Comparison of ENCODE assay signal across 32 cellular contexts in genomic region chr6:48869595-48869994, GRCh38.
DNase-seq lines count a peak whose midpoint lies in the region; ATAC-seq, FAIRE-seq and TF ChIP-seq lines count a peak whose summit lies in the region.
"Had no signal": no experiment of that assay in that cellular context is flagged by ENCODE, and none has a peak within 500 bp of the region (broad histone marks: within the 10 kb centered on the region; RNA-seq: fewer than 3 reads in every experiment).

No MANE protein-coding gene starts in this region.

- CTCF ChIA-PET in HepG2 (lab: Yijun Ruan, JAX; ENCODE audit: low intra/inter-chr PET ratio, low total read pairs): no interaction called here
- CTCF ChIA-PET in PC-3 (lab: Charles Lee): interaction anchor here (1.0 kb wide), 1 partner anchor 43 kb away, joined by 3 read pairs; no protein-coding TSS in a partner anchor

- peaks cover 3% of the 10 kb centered on the region for H3F3A ChIP-seq in PC-3 (ENCODE audit: low read length, unreplicated experiment)

- H3K9me3 ChIP-seq in HepG2 (ENCODE audit: low read length): no peaks in the 10 kb centered on the region
- no peaks in the 10 kb centered on the region for H3K9me3 ChIP-seq in right lobe of liver
- H3K9me3 ChIP-seq in PC-3 (ENCODE audit: low read length): no peaks in the 10 kb centered on the region
- H3K9me3 ChIP-seq: A549, BE2C, BLaER1, Caco-2 had no signal

- TF ChIP-seq EP300 in HepG2 (IDR thresholded peaks at IDR 0.05; ENCODE audit: low read depth in 2 of 2, low read length in 2 of 2) (no peak), HepG2 (CRISPR knock-in tag; IDR thresholded peaks at IDR 0.05; ENCODE audit: borderline replicate concordance) (no peak)

- H3K4me3 ChIP-seq in HepG2 (replicated peaks in 1 of 3; ENCODE audit: insufficient read depth in 1 of 3, low read depth in 2 of 3, low read length in 3 of 3) (no peak overlapping the region), right lobe of liver (no peak overlapping the region), PC-3 (ENCODE audit: low read length) (no peak overlapping the region), bronchial epithelial cell (ENCODE audit: low read depth, low read length) (no peak overlapping the region)
- H3K4me3 ChIP-seq: A549; BLaER1; BLaER1 treated with 17β-estradiol and CSF1 and Interleukin-3, amounts not matched to agents 10 nM and 100 nM had no signal

- 0% methylated on average over 1 of the region's 1 CpG for WGBS in HepG2 (ENCODE audit: low lambda C conversion rate)
- WGBS in right lobe of liver (ENCODE audit: insufficient coverage, low coverage, low lambda C conversion rate, missing lambda C conversion rate): 56% methylated on average over 1 of the region's 1 CpG

- H3K27me3 ChIP-seq in HepG2 (ENCODE audit: control insufficient read depth in 1 of 2, insufficient read depth in 2 of 2, low read length in 2 of 2) (peaks cover 0 to 4% of the 10 kb centered on the region in 2 experiments; a peak in 1 of 5 replicates), right lobe of liver (no peaks in the 10 kb centered on the region), PC-3 (ENCODE audit: low read length) (no peaks in the 10 kb centered on the region), bronchial epithelial cell (ENCODE audit: control insufficient read depth, insufficient read depth, low read length) (no peaks in the 10 kb centered on the region)
- H3K27me3 ChIP-seq: BE2C; BLaER1; BLaER1 treated with 17β-estradiol and CSF1 and Interleukin-3, amounts not matched to agents 10 nM and 100 nM had no signal

- DNase-seq in HepG2 (ENCODE audit: low spot score) (no peak), right lobe of liver (no peak), PC-3 (peak; percentile 51), bronchial epithelial cell (ENCODE audit: low read depth) (peak; percentile 10), NCI-H146 treated with DMSO at 0.1 percent for 48 hours (lab: John Stamatoyannopoulos, UW; ENCODE audit: unreplicated experiment) (no peak), OCI-M1 (lab: John Stamatoyannopoulos, UW) (no peak)
- DNase-seq: 8988T; ACHN; AML-193; BE2C; C1 segment of cervical spinal cord; Caco-2; Calu3; CD4-positive, alpha-beta memory T cell; CD4-positive, alpha-beta T cell; CD4-positive, CD25-positive, alpha-beta regulatory T cell; CD8-positive, alpha-beta memory T cell; CD8-positive, alpha-beta T cell; COR-L47; DMS 273 treated with DMSO at 0.1 percent for 48 hours; DMS153; DMS53; DMS79; DMS79 treated with DMSO at 0.1 percent for 48 hours; DND-41; EL had no signal

- no peak for TF ChIP-seq RAD21 in HepG2 (CRISPR knock-in tag; IDR thresholded peaks at IDR 0.05)

- H3K27ac ChIP-seq in HepG2 (ENCODE audit: extremely low read length, insufficient read depth, low read length): no peak overlapping the region
- no peak overlapping the region for H3K27ac ChIP-seq in right lobe of liver
- peak overlapping the region; percentile 73 for H3K27ac ChIP-seq in PC-3 (ENCODE audit: low read length)
- H3K27ac ChIP-seq: 22Rv1; A549; BLaER1; BLaER1 treated with 17β-estradiol and CSF1 and Interleukin-3, amounts not matched to agents 10 nM and 100 nM; C4-2B had no signal

- BruUV-seq in HepG2 (replicated peaks; lab: Mats Ljungman, UMichigan) (no TSS peak), PC-3 (replicated peaks; lab: Mats Ljungman, UMichigan) (no TSS peak)

- TF ChIP-seq CTCF in HepG2 (CRISPR knock-in tag; IDR thresholded peaks at IDR 0.05) (no peak), right lobe of liver (IDR thresholded peaks at IDR 0.05) (no peak), PC-3 (conservative IDR thresholded peaks at IDR 0.05; ENCODE audit: low read depth, low read length) (no peak), bronchial epithelial cell (IDR thresholded peaks at IDR 0.05; ENCODE audit: insufficient read depth, low read length, severe bottlenecking) (no peak)

- no peaks in the 10 kb centered on the region for H3K36me3 ChIP-seq in HepG2 (replicated peaks in 1 of 2; ENCODE audit: control insufficient read depth in 1 of 2, insufficient read depth in 2 of 2, low read length in 2 of 2)
- H3K36me3 ChIP-seq in right lobe of liver: no peaks in the 10 kb centered on the region
- no peaks in the 10 kb centered on the region for H3K36me3 ChIP-seq in PC-3 (ENCODE audit: low read depth, low read length)
- H3K36me3 ChIP-seq in bronchial epithelial cell (ENCODE audit: control insufficient read depth, insufficient read depth, low read length): no peaks in the 10 kb centered on the region
- H3K36me3 ChIP-seq: BE2C; BLaER1; BLaER1 treated with 17β-estradiol and CSF1 and Interleukin-3, amounts not matched to agents 10 nM and 100 nM had no signal

- H3K9me2 ChIP-seq in PC-3 (replicated peaks; ENCODE audit: low read length): no peaks in the 10 kb centered on the region

- H3K4me2 ChIP-seq in HepG2 (ENCODE audit: low read depth, low read length): no peak overlapping the region
- peak overlapping the region; percentile 26 for H3K4me2 ChIP-seq in PC-3 (ENCODE audit: low read length)
- H3K4me2 ChIP-seq: A549; BLaER1; BLaER1 treated with 17β-estradiol and CSF1 and Interleukin-3, amounts not matched to agents 10 nM and 100 nM had no signal

- H3K79me2 ChIP-seq in HepG2 (ENCODE audit: insufficient read depth, low read length): no peaks in the 10 kb centered on the region
- H3K79me2 ChIP-seq in PC-3 (ENCODE audit: low read length): no peaks in the 10 kb centered on the region

- H2AFZ ChIP-seq in HepG2 (ENCODE audit: low read length) (no peak overlapping the region), PC-3 (ENCODE audit: low read length) (no peak overlapping the region)

- H3K4me1 ChIP-seq in HepG2 (ENCODE audit: insufficient read depth, low read length): no peaks in the 10 kb centered on the region
- H3K4me1 ChIP-seq in right lobe of liver: no peaks in the 10 kb centered on the region
- peaks cover 31% of the 10 kb centered on the region for H3K4me1 ChIP-seq in PC-3 (ENCODE audit: insufficient read depth, low read length)
- H3K4me1 ChIP-seq: A549; BE2C; BLaER1; BLaER1 treated with 17β-estradiol and CSF1 and Interleukin-3, amounts not matched to agents 10 nM and 100 nM; Caco-2 had no signal

- POLR2A ChIA-PET in HepG2 (lab: Yijun Ruan, JAX): no interaction called here
- POLR2A ChIA-PET in PC-3 (lab: Charles Lee; ENCODE audit: unreplicated experiment): no interaction called here

- ATAC-seq in HepG2: no peak
- no peak for ATAC-seq in right lobe of liver
- ATAC-seq in PC-3: peak; percentile 72
- ATAC-seq: A549; CD8-positive, alpha-beta T cell had no signal

- no peaks in the 10 kb centered on the region for H4K20me1 ChIP-seq in HepG2 (ENCODE audit: insufficient read depth, low read length)
- H4K20me1 ChIP-seq in PC-3 (ENCODE audit: low read length): no peaks in the 10 kb centered on the region
- H4K20me1 ChIP-seq: BLaER1; BLaER1 treated with 17β-estradiol and CSF1 and Interleukin-3, amounts not matched to agents 10 nM and 100 nM had no signal

- FAIRE-seq in HepG2 (lab: Jason Lieb, UNC): no peak
- no peak for FAIRE-seq in bronchial epithelial cell (lab: Jason Lieb, UNC)
- FAIRE-seq: A549, D721Med had no signal

- in situ Hi-C loops in HepG2 (cut with HindIII; ENCODE audit: extremely low pct_ligation_motif_present, low pct_unique_long_range_greater_than_20kb): no loop called here

- no peak overlapping the region for H3K9ac ChIP-seq in HepG2 (ENCODE audit: insufficient read depth, low read depth, low read length)
- H3K9ac ChIP-seq in PC-3 (ENCODE audit: low read length): no peak overlapping the region; the same call in 1 of the 2 replicates
- H3K9ac ChIP-seq: BLaER1; BLaER1 treated with 17β-estradiol and CSF1 and Interleukin-3, amounts not matched to agents 10 nM and 100 nM had no signal

- intact Hi-C loops in HepG2 (cut with micrococcal nuclease; ENCODE audit: unreplicated experiment) (no loop called here), right lobe of liver (cut with DNase I) (no loop called here), PC-3 (cut with micrococcal nuclease) (no loop called here)

- no peak for TF ChIP-seq POLR2A in HepG2 (IDR thresholded peaks at IDR 0.05; ENCODE audit: insufficient read depth in 1 of 2, low read depth in 2 of 2, low read length in 2 of 2)
- TF ChIP-seq POLR2A in right lobe of liver (IDR thresholded peaks at IDR 0.05): no peak

TF ChIP-seq in HepG2, 621 proteins besides CTCF, POLR2A, EP300 and RAD21:
- TF ChIP-seq FOXA1 (IDR thresholded peaks at IDR 0.05) (peak; percentile 56; the same call in 1 of the 2 replicates), FOXA1 (CRISPR knock-in tag; IDR thresholded peaks at IDR 0.05) (no peak), DNMT3B (CRISPR knock-in tag; conservative IDR thresholded peaks at IDR 0.05) (no peak), ONECUT2 (CRISPR knock-in tag; IDR thresholded peaks at IDR 0.05) (no peak)

Comparison
In these comparisons a context has a peak if more than half of its experiments do, and no peak if none do; other contexts are left out.
1. DNase-seq: peak in PC-3 (single experiment) and bronchial epithelial cell (single experiment); none in HepG2 (single experiment), right lobe of liver (0 of 3), NCI-H146 treated with DMSO at 0.1 percent for 48 hours (single experiment) and OCI-M1 (single experiment).